Comparison of ENCODE assay signal across 28 cellular contexts in the genomic region with DNA sequence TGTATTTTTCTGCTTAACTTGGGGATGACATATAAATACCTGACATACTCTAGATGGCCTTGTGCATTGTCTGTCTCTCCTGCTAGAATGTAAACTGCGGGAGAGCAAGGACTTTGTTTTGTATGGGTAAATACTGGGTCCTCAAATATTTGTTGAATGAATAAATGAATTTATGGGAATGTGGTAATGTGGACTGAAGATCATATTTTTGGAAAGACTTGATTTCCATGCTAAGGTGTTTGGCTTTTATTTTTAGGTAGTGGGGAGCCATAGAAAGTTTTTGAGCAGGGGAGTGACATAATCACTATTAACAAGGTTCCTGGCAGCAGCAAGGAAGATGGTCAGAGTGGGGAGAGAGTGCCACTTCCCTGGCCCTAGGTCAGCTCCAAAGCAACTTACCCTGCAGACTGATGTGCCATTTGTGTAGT. TPM values are rescaled to one million over a fixed set of nuclear protein-coding genes. Genes with fewer than 3 reads are reported as not detected.
"Had no signal": no experiment of that assay in that cellular context is flagged by ENCODE, and none has a peak within 500 bp of the region (broad histone marks: within the 10 kb centered on the region; RNA-seq: fewer than 3 reads in every experiment).

No MANE protein-coding gene starts in this region.

- H3K9ac ChIP-seq: parathyroid adenoma had no signal

- DNase-seq: heart right ventricle; islet precursor cell; left ventricle myocardium inferior; mesendoderm; naive B cell; nucleus accumbens; stimulated activated CD4-positive, alpha-beta T cell treated with anti-CD3 and anti-CD28 coated beads, Interleukin-12 subunit alpha, Interleukin-12 subunit beta, amount 100 ng/mL, for 4 hours; stimulated activated CD4-positive, alpha-beta T cell treated with anti-CD3 and anti-CD28 coated beads, Interleukin-15, amount 100 ng/mL, for 24 hours; stimulated activated CD4-positive, alpha-beta T cell treated with anti-CD3 and anti-CD28 coated beads, Interleukin-2, amount 100 ng/mL, for 24 hours; stimulated activated CD4-positive, alpha-beta T cell treated with anti-CD3 and anti-CD28 coated beads, Interleukin-4, amount 100 ng/mL, for 1 hour; stimulated activated naive CD4-positive, alpha-beta T cell; tibial artery; trophoblast cell; upper lobe of right lung had no signal

- H3K27ac Mint-ChIP-seq: mesothelial cell of epicardium; stimulated activated naive CD8-positive, alpha-beta T cell treated with anti-CD3 and anti-CD28 coated beads, Interleukin-15, Interleukin-2, amounts not matched to agents 100 ng/mL and 50 ng/mL, for 24 hours had no signal

- H3K36me3 ChIP-seq: heart right ventricle, left ventricle myocardium inferior, right atrium auricular region, suprapubic skin, thoracic aorta, tibial artery, upper lobe of right lung had no signal

- ATAC-seq: heart right ventricle, sciatic nerve, upper lobe of right lung had no signal

- H3K4me3 Mint-ChIP-seq: mesothelial cell of epicardium; naive B cell; nephron; neural crest cell; stimulated activated naive CD8-positive, alpha-beta T cell treated with anti-CD3 and anti-CD28 coated beads, Interleukin-15, Interleukin-2, amounts not matched to agents 100 ng/mL and 50 ng/mL, for 24 hours had no signal

- H3K27ac ChIP-seq: heart right ventricle, hepatocyte, left ventricle myocardium inferior, parathyroid adenoma, right atrium auricular region, skin epidermis, suprapubic skin, thoracic aorta, tibial artery, upper lobe of right lung had no signal

- H3K9me3 Mint-ChIP-seq: stimulated activated naive CD8-positive, alpha-beta T cell treated with anti-CD3 and anti-CD28 coated beads, Interleukin-15, Interleukin-2, amounts not matched to agents 100 ng/mL and 50 ng/mL, for 24 hours had no signal

- H3K27me3 ChIP-seq: heart right ventricle, hepatocyte, right atrium auricular region, suprapubic skin, tibial artery, upper lobe of right lung had no signal

- H3K4me2 ChIP-seq: hepatocyte had no signal

- H3K4me1 Mint-ChIP-seq: mesothelial cell of epicardium, naive B cell, neural crest cell had no signal

- H3K9me3 ChIP-seq: heart right ventricle, left ventricle myocardium inferior, right atrium auricular region, suprapubic skin, thoracic aorta, tibial artery, upper lobe of right lung had no signal

- H2AFZ ChIP-seq: hepatocyte, parathyroid adenoma had no signal

- H3K4me3 ChIP-seq: heart right ventricle, hepatocyte, left ventricle myocardium inferior, lung, right atrium auricular region, skin epidermis, suprapubic skin, thoracic aorta, tibial artery, upper lobe of right lung had no signal

RNA-seq across cellular contexts. Expression of a gene that starts 46.9 kb away (rescaled TPM):
- total RNA-seq: hepatocyte, mononuclear cell, neural crest cell, sciatic nerve, subcutaneous adipose tissue had no signal

RNA-seq across cellular contexts. Expression of a gene that starts 58.5 kb away (rescaled TPM):
- total RNA-seq: mononuclear cell had no signal
